Comparison of ENCODE assay signal across 1 cellular context in genomic region chr5:181184845-181185216, GRCh38.
TF ChIP-seq lines count a peak whose summit lies in the region.

No MANE protein-coding gene starts in this region.

TF ChIP-seq in H1, 55 proteins besides CTCF, POLR2A, EP300 and RAD21:
- TF ChIP-seq MAFK (IDR thresholded peaks at IDR 0.05; ENCODE audit: low read depth, low read length) (no peak), BRCA1 (IDR thresholded peaks at IDR 0.05; ENCODE audit: low read depth, low read length) (no peak), EZH2 (IDR thresholded peaks at IDR 0.05; ENCODE audit: low read depth, low read length, severe bottlenecking) (no peak), RXRA (IDR thresholded peaks at IDR 0.05; ENCODE audit: insufficient read depth, low read depth, low read length) (no peak)
TF ChIP-seq in H1: peak in this region for 0.
